Comparison of ENCODE assay signal across 16 cellular contexts in the genomic region with DNA sequence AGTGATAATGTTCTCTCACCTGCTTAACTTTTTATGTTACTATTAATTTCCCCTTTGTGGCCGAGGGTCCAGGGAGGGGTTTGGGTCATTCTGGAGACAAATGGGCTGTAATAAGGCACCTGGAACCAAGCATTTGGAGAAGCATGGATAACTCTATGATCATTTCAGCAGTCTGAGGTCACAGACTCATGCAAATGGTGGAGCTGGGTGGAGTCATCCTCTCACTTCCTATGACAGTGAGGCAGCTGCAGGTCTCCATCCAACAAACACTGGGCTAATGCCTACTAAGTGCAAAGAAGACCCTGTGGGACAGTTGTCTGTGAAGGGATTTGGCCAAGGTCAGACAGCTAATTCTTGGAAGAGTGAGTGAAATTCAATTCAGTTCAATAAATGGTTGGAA.
"Had no signal": no experiment of that assay in that cellular context is flagged by ENCODE, and none has a peak within 500 bp of the region (broad histone marks: within the 10 kb centered on the region; RNA-seq: fewer than 3 reads in every experiment).

No MANE protein-coding gene starts in this region.

- ATAC-seq: esophagus mucosa; heart left ventricle; naive thymus-derived CD4-positive, alpha-beta T cell; psoas muscle; right lobe of liver; stimulated activated effector memory CD8-positive, alpha-beta T cell treated with anti-CD3 and anti-CD28 coated beads, Interleukin-12 subunit alpha, Interleukin-12 subunit beta, amount 100 ng/mL, for 72 hours had no signal

- H3K4me3 ChIP-seq: colonic mucosa, heart left ventricle, psoas muscle, right lobe of liver, thoracic aorta, transverse colon had no signal

- H3K9ac ChIP-seq: parathyroid adenoma had no signal

- H3K9me3 ChIP-seq: colonic mucosa, heart left ventricle, psoas muscle, right lobe of liver, thoracic aorta, transverse colon had no signal

- H3K27me3 ChIP-seq: colonic mucosa, right lobe of liver, transverse colon had no signal

- DNase-seq: colonic mucosa; effector CD8-positive, alpha-beta T cell; heart left ventricle; hippocampal formation; naive thymus-derived CD4-positive, alpha-beta T cell; nephron progenitor cell; psoas muscle; retina; right lobe of liver; stimulated activated CD4-positive, alpha-beta T cell treated with anti-CD3 and anti-CD28 coated beads, Interleukin-4, amount 100 ng/mL, for 1 hour; stimulated activated CD8-positive, alpha-beta memory T cell treated with anti-CD3 and anti-CD28 coated beads, Interleukin-4, amount 100 ng/mL, for 48 hours; transverse colon had no signal

- H3K27ac ChIP-seq: colonic mucosa, heart left ventricle, parathyroid adenoma, psoas muscle, right lobe of liver, thoracic aorta had no signal

- H2AFZ ChIP-seq: parathyroid adenoma had no signal

- H3K79me2 ChIP-seq: parathyroid adenoma had no signal

- H3K36me3 ChIP-seq: colonic mucosa, heart left ventricle, right lobe of liver, thoracic aorta, transverse colon had no signal

- H3K4me1 ChIP-seq: colonic mucosa, parathyroid adenoma, psoas muscle had no signal
